1 cellular context compared by ENCODE assay signal in genomic region chr7:98254951-98255610, GRCh38.
A peak's percentile ranks its signal among the peaks of the same experiment; 100 is the strongest.
TF ChIP-seq lines count a peak whose summit lies in the region.

No MANE protein-coding gene starts in this region.

TF ChIP-seq in HepG2, 621 proteins besides CTCF, POLR2A, EP300 and RAD21:
- TF ChIP-seq SRF (IDR thresholded peaks at IDR 0.05; ENCODE audit: low read depth, low read length): peak; percentile 48; the same call in 1 of the 2 replicates
- no peak for TF ChIP-seq FOXO1 (CRISPR knock-in tag; IDR thresholded peaks at IDR 0.05)
- no peak for TF ChIP-seq TBP (CRISPR knock-in tag; IDR thresholded peaks at IDR 0.05)
